ENCODE assay signal across 24 cellular contexts in genomic region chr1:229323205-229323604, GRCh38.
"Had no signal": no experiment of that assay in that cellular context is flagged by ENCODE, and none has a peak within 500 bp of the region (broad histone marks: within the 10 kb centered on the region; RNA-seq: fewer than 3 reads in every experiment).

No MANE protein-coding gene starts in this region.

- H3K9ac ChIP-seq: parathyroid adenoma had no signal

- H3K9me3 ChIP-seq: gastroesophageal sphincter, heart left ventricle, lower lobe of right lung, tibial artery had no signal

- H3K27ac ChIP-seq: epithelial cell of prostate, gastroesophageal sphincter, heart left ventricle, lower lobe of right lung, parathyroid adenoma, tibial artery had no signal

- H2AFZ ChIP-seq: parathyroid adenoma had no signal

- H3K27me3 Mint-ChIP-seq: activated naive CD8-positive, alpha-beta T cell; activated T-cell treated with anti-CD3 and anti-CD28 coated beads, Interleukin-2, amount 50 U/mL, for 24 hours; activated T-helper 17 cell treated with anti-CD3 and anti-CD28 coated beads, Interleukin-2, amount 50 U/mL, for 72 hours; stimulated activated naive CD8-positive, alpha-beta T cell treated with anti-CD3 and anti-CD28 coated beads, Interleukin-15, amount 100 ng/mL, for 72 hours had no signal

- H3K27me3 ChIP-seq: gastroesophageal sphincter, heart left ventricle, tibial artery had no signal

- DNase-seq: activated CD4-positive, alpha-beta T cell treated with anti-CD3 and anti-CD28 coated beads, Interleukin-2, amount 50 U/mL, for 4 hours; activated CD8-positive, alpha-beta memory T cell treated with anti-CD3 and anti-CD28 coated beads for 24 hours; activated CD8-positive, alpha-beta memory T cell treated with anti-CD3 and anti-CD28 coated beads, Interleukin-2, amount 50 U/mL, for 4 hours; activated naive CD4-positive, alpha-beta T cell; activated T-cell treated with anti-CD3 and anti-CD28 coated beads, Interleukin-2, amount 50 U/mL, for 24 hours; amniotic stem cell; cortex of kidney; endodermal cell; heart left ventricle; kidney; lower lobe of right lung; nucleus accumbens; right cardiac atrium; stimulated activated CD4-positive, alpha-beta T cell treated with anti-CD3 and anti-CD28 coated beads, Interleukin-1b, Interleukin-23, amount 100 ng/mL, for 48 hours; stimulated activated naive CD8-positive, alpha-beta T cell treated with anti-CD3 and anti-CD28 coated beads, Interleukin-15, amount 100 ng/mL, for 72 hours; tibial artery had no signal

- H3K79me2 ChIP-seq: parathyroid adenoma had no signal

- FAIRE-seq: kidney had no signal

- H3K4me1 Mint-ChIP-seq: endodermal cell had no signal

- H3K27ac Mint-ChIP-seq: activated naive CD8-positive, alpha-beta T cell; activated T-cell treated with anti-CD3 and anti-CD28 coated beads, Interleukin-2, amount 50 U/mL, for 24 hours; activated T-helper 17 cell treated with anti-CD3 and anti-CD28 coated beads, Interleukin-2, amount 50 U/mL, for 72 hours; endodermal cell; nephron; stimulated activated effector memory CD8-positive, alpha-beta T cell treated with anti-CD3 and anti-CD28 coated beads, Interleukin-12 subunit alpha, Interleukin-12 subunit beta, amount 100 ng/mL, for 72 hours; stimulated activated naive CD8-positive, alpha-beta T cell treated with anti-CD3 and anti-CD28 coated beads, Interleukin-15, amount 100 ng/mL, for 72 hours; T-helper 2 cell treated with Interferon-gamma antibody and Interleukin-4, amounts not matched to agents 5 μg/mL and 100 μg/mL, for 36 hours had no signal

- H3K4me3 Mint-ChIP-seq: activated naive CD8-positive, alpha-beta T cell; activated T-cell treated with anti-CD3 and anti-CD28 coated beads, Interleukin-2, amount 50 U/mL, for 24 hours; activated T-helper 17 cell treated with anti-CD3 and anti-CD28 coated beads, Interleukin-2, amount 50 U/mL, for 72 hours; endodermal cell; nephron; stimulated activated effector memory CD8-positive, alpha-beta T cell treated with anti-CD3 and anti-CD28 coated beads, Interleukin-12 subunit alpha, Interleukin-12 subunit beta, amount 100 ng/mL, for 72 hours; stimulated activated naive CD8-positive, alpha-beta T cell treated with anti-CD3 and anti-CD28 coated beads, Interleukin-15, amount 100 ng/mL, for 72 hours; T-helper 2 cell treated with Interferon-gamma antibody and Interleukin-4, amounts not matched to agents 5 μg/mL and 100 μg/mL, for 36 hours had no signal

- ATAC-seq: activated T-helper 17 cell treated with anti-CD3 and anti-CD28 coated beads, Interleukin-2, amount 50 U/mL, for 72 hours; gastroesophageal sphincter; heart left ventricle; lower lobe of right lung; right cardiac atrium; stimulated activated effector memory CD8-positive, alpha-beta T cell treated with anti-CD3 and anti-CD28 coated beads, Interleukin-12 subunit alpha, Interleukin-12 subunit beta, amount 100 ng/mL, for 72 hours; stimulated activated naive CD8-positive, alpha-beta T cell treated with anti-CD3 and anti-CD28 coated beads, Interleukin-15, amount 100 ng/mL, for 72 hours had no signal

- H3K4me3 ChIP-seq: gastroesophageal sphincter, heart left ventricle, lower lobe of right lung, tibial artery had no signal

- H3K9me3 Mint-ChIP-seq: activated T-cell treated with anti-CD3 and anti-CD28 coated beads, Interleukin-2, amount 50 U/mL, for 24 hours; activated T-helper 17 cell treated with anti-CD3 and anti-CD28 coated beads, Interleukin-2, amount 50 U/mL, for 72 hours; endodermal cell; nephron; stimulated activated effector memory CD8-positive, alpha-beta T cell treated with anti-CD3 and anti-CD28 coated beads, Interleukin-12 subunit alpha, Interleukin-12 subunit beta, amount 100 ng/mL, for 72 hours; stimulated activated naive CD8-positive, alpha-beta T cell treated with anti-CD3 and anti-CD28 coated beads, Interleukin-15, amount 100 ng/mL, for 72 hours; T-helper 2 cell treated with Interferon-gamma antibody and Interleukin-4, amounts not matched to agents 5 μg/mL and 100 μg/mL, for 36 hours had no signal

- H3K4me1 ChIP-seq: gastroesophageal sphincter, lower lobe of right lung, parathyroid adenoma, tibial artery had no signal
